8 cellular contexts compared by ENCODE assay signal in genomic region chr6:83071023-83071422, GRCh38. TPM values are rescaled to one million over a fixed set of nuclear protein-coding genes. Genes with fewer than 3 reads are reported as not detected.
A peak's percentile ranks its signal among the peaks of the same experiment; 100 is the strongest.
DNase-seq lines count a peak whose midpoint lies in the region; ATAC-seq and TF ChIP-seq lines count a peak whose summit lies in the region.

No MANE protein-coding gene starts in this region.

- no peak overlapping the region for H3K27ac Mint-ChIP-seq in activated CD4-positive, alpha-beta T cell treated with anti-CD3 and anti-CD28 coated beads for 36 hours

- H3K4me3 ChIP-seq in body of pancreas, result no peak overlapping the region
- no peak overlapping the region for H3K4me3 ChIP-seq in transverse colon

- no peak overlapping the region for H3K4me3 Mint-ChIP-seq in activated CD4-positive, alpha-beta T cell treated with anti-CD3 and anti-CD28 coated beads for 36 hours

- TF ChIP-seq POLR2A in body of pancreas (IDR thresholded peaks at IDR 0.05) (no peak), transverse colon (IDR thresholded peaks at IDR 0.05) (no peak)

- no peak for ATAC-seq in activated CD4-positive, alpha-beta T cell treated with anti-CD3 and anti-CD28 coated beads for 36 hours
- peak; percentile 47 for ATAC-seq in HG03432 (IDR thresholded peaks at IDR 0.05; ENCODE audit: unreplicated experiment)
- no peak for ATAC-seq in body of pancreas

- H3K4me1 ChIP-seq in body of pancreas (peaks cover 40% of the 10 kb centered on the region), transverse colon (peaks cover 4 to 42% (median 27%) of the 10 kb centered on the region in 4 donors)

- no peaks in the 10 kb centered on the region for H3K27me3 Mint-ChIP-seq in activated CD4-positive, alpha-beta T cell treated with anti-CD3 and anti-CD28 coated beads for 36 hours

- no peaks in the 10 kb centered on the region for H3K9me3 Mint-ChIP-seq in activated CD4-positive, alpha-beta T cell treated with anti-CD3 and anti-CD28 coated beads for 36 hours (ENCODE audit: low read depth)

- peaks cover 36% of the 10 kb centered on the region for H3K4me1 Mint-ChIP-seq in activated CD4-positive, alpha-beta T cell treated with anti-CD3 and anti-CD28 coated beads for 36 hours

- TF ChIP-seq CTCF in body of pancreas (IDR thresholded peaks at IDR 0.05) (no peak), transverse colon (IDR thresholded peaks at IDR 0.05) (no peak)

- CTCF ChIA-PET in activated CD4-positive, alpha-beta T cell treated with anti-CD3 and anti-CD28 coated beads for 36 hours (lab: Charles Lee), result interaction anchor here (1.7 to 7.1 kb wide), 3 partner anchors 144 to 800 kb away, joined by 7 to 101 read pairs (median 10); no protein-coding TSS in a partner anchor

- H3K27ac ChIP-seq in body of pancreas (peak overlapping the region in 3 of 4 donors; percentile 35 to 98 (median 76)), transverse colon (peak overlapping the region; percentile 10 to 56 (median 37))

- WGBS in body of pancreas, 2 donors, result 81 to 83% methylated on average over 4 of the region's 4 CpGs
- 71 to 77% methylated on average over 2 to 4 of the region's 4 CpGs for WGBS in transverse colon (ENCODE audit: low coverage in 1 of 2), 2 donors

- TF ChIP-seq EP300 in transverse colon (IDR thresholded peaks at IDR 0.05; ENCODE audit: low read depth), result no peak

- POLR2A ChIA-PET in activated CD4-positive, alpha-beta T cell treated with anti-CD3 and anti-CD28 coated beads for 36 hours (lab: Charles Lee), result no interaction called here

- no peaks in the 10 kb centered on the region for H3K27me3 ChIP-seq in body of pancreas
- H3K27me3 ChIP-seq in transverse colon, result no peaks in the 10 kb centered on the region

- intact Hi-C loops in activated CD4-positive, alpha-beta T cell treated with anti-CD3 and anti-CD28 coated beads for 36 hours (cut with DNase I, micrococcal nuclease), result no loop called here
- intact Hi-C loops in body of pancreas (cut with DNase I), result no loop called here
- intact Hi-C loops in transverse colon (cut with DNase I; ENCODE audit: low total_unique reads), result no loop called here

- in situ Hi-C loops in transverse colon (cut with MboI; ENCODE audit: low pct_ligation_motif_present in 1 of 4, low pct_unique_long_range_greater_than_20kb in 1 of 4, low sequenced_read_pairs in 3 of 4), result loop anchor here in 1 of 4 donors (25.0 kb wide), 1 partner anchor 441 kb away; the partner anchor contains the start of gene PRSS35

- H3K9me3 ChIP-seq in body of pancreas (no peaks in the 10 kb centered on the region), transverse colon (no peaks in the 10 kb centered on the region)

- peak; percentile 6 for DNase-seq in activated CD4-positive, alpha-beta T cell treated with anti-CD3 and anti-CD28 coated beads for 36 hours
- DNase-seq in activated CD4-positive, alpha-beta T cell treated with anti-CD3 and anti-CD28 coated beads for 1 hour, result no peak
- DNase-seq in body of pancreas (peak in 1 of 4 donors; percentile 25), transverse colon (no peak), NCI-H1930 (lab: John Stamatoyannopoulos, UW) (no peak), putamen (ENCODE audit: low spot score) (no peak), NCI-H526 (lab: John Stamatoyannopoulos, UW) (no peak)

- peaks cover 6% of the 10 kb centered on the region for H3K36me3 Mint-ChIP-seq in activated CD4-positive, alpha-beta T cell treated with anti-CD3 and anti-CD28 coated beads for 36 hours (ENCODE audit: low read depth)

- H3K36me3 ChIP-seq in body of pancreas (replicated peaks in 1 of 2; ENCODE audit: insufficient read depth in 1 of 2, low read depth in 2 of 2) (no peaks in the 10 kb centered on the region), transverse colon (no peaks in the 10 kb centered on the region)

RNA-seq across cellular contexts. Expression of gene DOP1A, which starts 3.6 kb away (rescaled TPM):
- total RNA-seq in activated CD4-positive, alpha-beta T cell treated with anti-CD3 and anti-CD28 coated beads for 36 hours, result 1 to 10 TPM; 5.4 to 7.3 TPM
- total RNA-seq in body of pancreas, result 10 to 100 TPM; 25.9 to 26.7 TPM
- 10 to 100 TPM; 25.8 to 52.9 (median 40.6) TPM for total RNA-seq in transverse colon

RNA-seq across cellular contexts. Expression of gene UBE3D, which starts 5.4 kb away (rescaled TPM):
- 1 to 10 TPM; 6.5 to 7.1 TPM for total RNA-seq in activated CD4-positive, alpha-beta T cell treated with anti-CD3 and anti-CD28 coated beads for 36 hours
- 10 to 100 TPM in 1 of 2 donors, 1 to 10 TPM in 1; 9.3 to 11.5 TPM for total RNA-seq in body of pancreas
- total RNA-seq in transverse colon, result 10 to 100 TPM in 3 of 4 donors, 1 to 10 TPM in 1; 6.1 to 30.3 (median 14.4) TPM
